In genomic region chr3:40308725-40309438, GRCh38 we compare ENCODE assay signal across 8 cellular contexts. TPM values are rescaled to one million over a fixed set of nuclear protein-coding genes. Genes with fewer than 3 reads are reported as not detected.
DNase-seq lines count a peak whose midpoint lies in the region; ATAC-seq, FAIRE-seq and TF ChIP-seq lines count a peak whose summit lies in the region.

No MANE protein-coding gene starts in this region.

- FAIRE-seq in GM19239 (lab: Jason Lieb, UNC) = peak; percentile 78
- no peak for FAIRE-seq in RCC 7860 (lab: Jason Lieb, UNC)

- H3K36me3 Mint-ChIP-seq in T-cell = peaks cover 26% of the 10 kb centered on the region

- CTCF ChIA-PET in T-cell (lab: Charles Lee) = interaction anchor here (0.6 to 2.1 kb wide), 16 partner anchors 8 to 903 kb away, joined by 3 to 8 read pairs (median 3); partner anchors contain the start of genes CTNNB1 (in 1 of the 2), RPL14 (in 1 of the 2) and RPSA (in 1 of the 2)

- H3K4me3 ChIP-seq in retinal pigment epithelial cell (ENCODE audit: low read length) = peak overlapping the region; percentile 63

- H3K27ac Mint-ChIP-seq in T-cell = peak overlapping the region; percentile 96 to 99

- peak overlapping the region; percentile 73; the same call in 1 of the 2 replicates for H3K27ac ChIP-seq in 22Rv1

- H3K9me3 Mint-ChIP-seq in T-cell = no peaks in the 10 kb centered on the region

- no peak for DNase-seq in GM19239 (ENCODE audit: insufficient read length, low spot score)
- DNase-seq in T-cell = peak in 1 of 34 experiments; percentile 7
- DNase-seq in germinal center (ENCODE audit: low spot score) = peak; percentile 14
- no peak for DNase-seq in retinal pigment epithelial cell (ENCODE audit: low read depth)
- DNase-seq in activated gamma-delta T cell (lab: John Stamatoyannopoulos, UW) = no peak
- DNase-seq in RCC 7860 (ENCODE audit: low spot score) = no peak

- ATAC-seq in T-cell (replicated peaks in 1 of 4) (peak in 1 of 4 experiments; percentile 1), GM19397 (IDR thresholded peaks at IDR 0.05; ENCODE audit: unreplicated experiment) (no peak)

- H3K4me1 Mint-ChIP-seq in T-cell = peaks cover 35 to 39% (median 38%) of the 10 kb centered on the region in 3 donors

- TF ChIP-seq CTCF in 22Rv1 (IDR thresholded peaks at IDR 0.05) = no peak
- TF ChIP-seq CTCF in retinal pigment epithelial cell (conservative IDR thresholded peaks at IDR 0.05; ENCODE audit: low read depth, low read length) = no peak

- POLR2A ChIA-PET in T-cell (lab: Charles Lee) = interaction anchor here (1.0 to 1.1 kb wide), 2 partner anchors 148 to 928 kb away, joined by 4 to 7 read pairs; partner anchors contain the start of gene RPL14 (in 1 of the 2)

- peak overlapping the region; percentile 97 to 100 (median 100) for H3K4me3 Mint-ChIP-seq in T-cell

- H3K27me3 Mint-ChIP-seq in T-cell = no peaks in the 10 kb centered on the region

RNA-seq across cellular contexts. Expression of gene EIF1B, which starts 0.6 kb away (rescaled TPM):
- total RNA-seq in T-cell = 10 to 100 TPM; 39.7 to 70.0 (median 53.3) TPM
